In the genomic region with DNA sequence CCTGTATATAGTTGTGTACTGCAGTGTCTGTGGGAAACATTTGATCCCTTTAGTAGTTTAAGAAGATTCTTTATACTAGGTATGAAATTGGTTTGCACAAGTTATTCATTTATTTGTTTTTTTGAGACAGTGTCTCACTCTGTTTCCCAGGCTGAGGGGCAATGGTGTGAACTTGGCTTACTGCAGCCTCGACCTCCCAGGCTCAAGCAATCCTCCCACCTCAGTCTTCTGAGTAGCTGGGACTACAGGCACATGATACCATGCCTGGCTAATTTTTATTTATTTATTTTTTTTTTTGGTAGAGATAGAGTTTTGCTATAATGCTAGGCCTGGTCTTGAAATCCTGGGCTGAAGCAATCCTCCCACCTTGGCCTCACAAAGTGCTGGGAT, we compare ENCODE assay signal across 17 cellular contexts.
A peak's percentile ranks its signal among the peaks of the same experiment; 100 is the strongest.
DNase-seq lines count a peak whose midpoint lies in the region; ATAC-seq, FAIRE-seq and TF ChIP-seq lines count a peak whose summit lies in the region.
"Had no signal": no experiment of that assay in that cellular context is flagged by ENCODE, and none has a peak within 500 bp of the region (broad histone marks: within the 10 kb centered on the region; RNA-seq: fewer than 3 reads in every experiment).

No MANE protein-coding gene starts in this region.

- H2AFZ ChIP-seq in PC-9 (no peak overlapping the region), endothelial cell of umbilical vein (ENCODE audit: low read depth, low read length) (no peak overlapping the region)

- TF ChIP-seq CTCF in MCF 10A (IDR thresholded peaks at IDR 0.05; ENCODE audit: unreplicated experiment), result no peak
- TF ChIP-seq CTCF in breast epithelium (IDR thresholded peaks at IDR 0.05), result no peak
- no peak for TF ChIP-seq CTCF in PC-9 (conservative IDR thresholded peaks at IDR 0.05)
- TF ChIP-seq CTCF in endothelial cell of umbilical vein (IDR thresholded peaks at IDR 0.05; ENCODE audit: extremely low read depth in 1 of 2, insufficient read depth in 1 of 2, low read depth in 1 of 2, low read length in 2 of 2), result no peak

- no peaks in the 10 kb centered on the region; the same call in 1 of the 2 replicates for H3K9me2 ChIP-seq in PC-9 (ENCODE audit: insufficient read depth)

- H3K9ac ChIP-seq in endothelial cell of umbilical vein (replicated peaks; ENCODE audit: extremely low read depth, insufficient read depth, low read length), result peak overlapping the region; percentile 53

- POLR2A ChIA-PET in MCF 10A (lab: Yijun Ruan, JAX), result no interaction called here
- POLR2A ChIA-PET in PC-9 (lab: Charles Lee; ENCODE audit: unreplicated experiment), result no interaction called here
- POLR2A ChIA-PET in endothelial cell of umbilical vein (lab: Charles Lee), result no interaction called here

- peak overlapping the region; percentile 61 for H3K27ac Mint-ChIP-seq in MCF 10A (ENCODE audit: low read depth, unreplicated experiment)
- H3K27ac Mint-ChIP-seq in activated T-cell treated with anti-CD3 and anti-CD28 coated beads, Interleukin-2, amount 50 U/mL, for 24 hours, result no peak overlapping the region
- H3K27ac Mint-ChIP-seq: IgD-negative memory B cell had no signal

- H3K4me3 Mint-ChIP-seq in MCF 10A (ENCODE audit: unreplicated experiment), result no peak overlapping the region
- H3K4me3 Mint-ChIP-seq in activated T-cell treated with anti-CD3 and anti-CD28 coated beads, Interleukin-2, amount 50 U/mL, for 24 hours, result no peak overlapping the region
- H3K4me3 Mint-ChIP-seq: IgD-negative memory B cell had no signal

- H3K4me2 ChIP-seq in PC-9, result no peak overlapping the region
- H3K4me2 ChIP-seq in endothelial cell of umbilical vein (ENCODE audit: insufficient read depth, low read length), result peak overlapping the region; percentile 56

- H3K4me1 ChIP-seq in breast epithelium (no peaks in the 10 kb centered on the region), PC-9 (replicated peaks; ENCODE audit: insufficient read depth) (peaks cover 21% of the 10 kb centered on the region), endothelial cell of umbilical vein (ENCODE audit: control insufficient read depth, extremely low read depth, insufficient read depth, low read length) (peaks cover 26% of the 10 kb centered on the region)
- H3K4me1 ChIP-seq: SJCRH30 had no signal

- intact Hi-C loops in MCF 10A (cut with micrococcal nuclease), result no loop called here
- intact Hi-C loops in breast epithelium (cut with DNase I; ENCODE audit: low total_unique reads), result no loop called here
- intact Hi-C loops in PC-9 (cut with micrococcal nuclease; ENCODE audit: unreplicated experiment), result no loop called here
- intact Hi-C loops in endothelial cell of umbilical vein (cut with micrococcal nuclease), result loop anchor here (1.0 to 2.0 kb wide), 7 partner anchors 38 to 604 kb away; no protein-coding TSS in a partner anchor

- H3K4me3 ChIP-seq in breast epithelium (no peak overlapping the region), PC-9 (no peak overlapping the region), endothelial cell of umbilical vein (replicated peaks in 1 of 3; ENCODE audit: insufficient read depth in 1 of 3, low read depth in 1 of 3, low read length in 3 of 3) (no peak overlapping the region)
- H3K4me3 ChIP-seq: SJCRH30 had no signal

- H3K9me1 ChIP-seq in endothelial cell of umbilical vein (replicated peaks; ENCODE audit: control insufficient read depth, extremely low read depth, insufficient read depth, low read length), result no peaks in the 10 kb centered on the region

- H3K27me3 ChIP-seq in breast epithelium (no peaks in the 10 kb centered on the region), PC-9 (ENCODE audit: insufficient read depth, low read depth) (no peaks in the 10 kb centered on the region), endothelial cell of umbilical vein (ENCODE audit: control insufficient read depth in 2 of 2, insufficient read depth in 2 of 2, low read length in 2 of 2) (no peaks in the 10 kb centered on the region)
- H3K27me3 ChIP-seq: SJCRH30 had no signal

- no peak for FAIRE-seq in endothelial cell of umbilical vein (lab: Jason Lieb, UNC)

- H3F3A ChIP-seq in PC-9 (ENCODE audit: insufficient read depth, low read depth), result no peaks in the 10 kb centered on the region

- H3K27ac ChIP-seq in breast epithelium (no peak overlapping the region), PC-9 (peak overlapping the region; percentile 30; the same call in 1 of the 2 replicates), endothelial cell of umbilical vein (ENCODE audit: insufficient read depth, low read depth, low read length) (peak overlapping the region; percentile 92)
- H3K27ac ChIP-seq: 22Rv1, C4-2B, SJCRH30 had no signal

- H3K4me1 Mint-ChIP-seq in MCF 10A (ENCODE audit: insufficient read depth, unreplicated experiment), result peaks cover 17% of the 10 kb centered on the region
- H3K4me1 Mint-ChIP-seq in activated T-cell treated with anti-CD3 and anti-CD28 coated beads, Interleukin-2, amount 50 U/mL, for 24 hours (ENCODE audit: low read depth), result no peaks in the 10 kb centered on the region
- H3K4me1 Mint-ChIP-seq: IgD-negative memory B cell had no signal

- CTCF ChIA-PET in MCF 10A (lab: Yijun Ruan, JAX), result interaction anchor here (1.1 kb wide), 1 partner anchor 240 kb away, joined by 3 read pairs; no protein-coding TSS in a partner anchor
- CTCF ChIA-PET in PC-9 (lab: Charles Lee), result no interaction called here
- CTCF ChIA-PET in endothelial cell of umbilical vein (lab: Charles Lee), result interaction anchor here (0.9 to 2.5 kb wide), 7 partner anchors 11 to 240 kb away, joined by 3 to 11 read pairs (median 5); no protein-coding TSS in a partner anchor

- ATAC-seq in GM21619 (IDR thresholded peaks at IDR 0.05; ENCODE audit: unreplicated experiment), result no peak

- no peaks in the 10 kb centered on the region for H4K20me1 ChIP-seq in PC-9 (ENCODE audit: insufficient read depth)
- no peaks in the 10 kb centered on the region for H4K20me1 ChIP-seq in endothelial cell of umbilical vein (replicated peaks; ENCODE audit: control insufficient read depth, extremely low read depth, insufficient read depth, low read length)

- dilution Hi-C loops in endothelial cell of umbilical vein (cut with MboI; ENCODE audit: extremely low pct_ligation_motif_present, low sequenced_read_pairs), result no loop called here

- TSS peak; percentile 96 for BruUV-seq in MCF 10A (replicated peaks; lab: Mats Ljungman, UMichigan)
- BruUV-seq in PC-9 (replicated peaks; lab: Mats Ljungman, UMichigan), result no TSS peak
- TSS peak; percentile 95 for BruUV-seq in endothelial cell of umbilical vein (replicated peaks; lab: Mats Ljungman, UMichigan)

- DNase-seq in MCF 10A (ENCODE audit: unreplicated experiment) (no peak), breast epithelium (ENCODE audit: low spot score in 2 of 2) (no peak), PC-9 (no peak), endothelial cell of umbilical vein (ENCODE audit: low read depth, low spot score) (no peak), NCI-H446 (lab: John Stamatoyannopoulos, UW) (no peak), activated gamma-delta T cell treated with Interleukin-2 at 50 U/mL for 16 hours (no peak)
- DNase-seq in activated T-cell treated with anti-CD3 and anti-CD28 coated beads, Interleukin-2, amount 50 U/mL, for 24 hours, result no peak
- DNase-seq: DMS153, H7, NCI-H1436 treated with DMSO at 0.1 percent for 48 hours, NCI-H2081, NCI-H524, SJCRH30 had no signal

- no peaks in the 10 kb centered on the region for H3K36me3 ChIP-seq in breast epithelium
- no peaks in the 10 kb centered on the region for H3K36me3 ChIP-seq in PC-9 (ENCODE audit: low read depth)
- no peaks in the 10 kb centered on the region for H3K36me3 ChIP-seq in endothelial cell of umbilical vein (ENCODE audit: control insufficient read depth in 2 of 2, extremely low read depth in 1 of 2, insufficient read depth in 2 of 2, low read length in 2 of 2)
- H3K36me3 ChIP-seq: SJCRH30 had no signal

- H3K79me2 ChIP-seq in PC-9 (ENCODE audit: low read depth), result no peaks in the 10 kb centered on the region
- H3K79me2 ChIP-seq in endothelial cell of umbilical vein (ENCODE audit: control insufficient read depth, insufficient read depth, low read length), result no peaks in the 10 kb centered on the region

- H3K27me3 Mint-ChIP-seq in MCF 10A (ENCODE audit: insufficient read depth, unreplicated experiment), result no peaks in the 10 kb centered on the region
- no peaks in the 10 kb centered on the region for H3K27me3 Mint-ChIP-seq in activated T-cell treated with anti-CD3 and anti-CD28 coated beads, Interleukin-2, amount 50 U/mL, for 24 hours
- H3K27me3 Mint-ChIP-seq: IgD-negative memory B cell had no signal

- no peaks in the 10 kb centered on the region for H3K36me3 Mint-ChIP-seq in MCF 10A (ENCODE audit: insufficient read depth, unreplicated experiment)
- H3K36me3 Mint-ChIP-seq in activated T-cell treated with anti-CD3 and anti-CD28 coated beads, Interleukin-2, amount 50 U/mL, for 24 hours (ENCODE audit: low read depth), result no peaks in the 10 kb centered on the region
- H3K36me3 Mint-ChIP-seq: IgD-negative memory B cell had no signal

- H3K9me3 ChIP-seq in breast epithelium, result no peaks in the 10 kb centered on the region
- H3K9me3 ChIP-seq in PC-9 (ENCODE audit: insufficient read depth, low read depth), result 0 out of 2 replicates have a peak, but pooled peaks cover 4% of the 10 kb centered on the region
- H3K9me3 ChIP-seq in endothelial cell of umbilical vein (replicated peaks; ENCODE audit: control insufficient read depth, insufficient read depth, low read length), result no peaks in the 10 kb centered on the region
- H3K9me3 ChIP-seq: SJCRH30 had no signal

- H3K9me3 Mint-ChIP-seq in MCF 10A (ENCODE audit: unreplicated experiment), result peaks cover 7% of the 10 kb centered on the region
- peaks cover 2% of the 10 kb centered on the region for H3K9me3 Mint-ChIP-seq in activated T-cell treated with anti-CD3 and anti-CD28 coated beads, Interleukin-2, amount 50 U/mL, for 24 hours

- TF ChIP-seq POLR2A in breast epithelium (IDR thresholded peaks at IDR 0.05) (no peak), endothelial cell of umbilical vein (IDR thresholded peaks at IDR 0.05; ENCODE audit: low read depth, low read length) (no peak)

TF ChIP-seq in endothelial cell of umbilical vein, 7 proteins besides CTCF, POLR2A, EP300 and RAD21:
- TF ChIP-seq MYC (IDR thresholded peaks at IDR 0.05; ENCODE audit: low read depth, low read length), result no peak
- no peak for TF ChIP-seq POLR2AphosphoS5 (IDR thresholded peaks at IDR 0.05; ENCODE audit: insufficient read depth, low read depth, low read length)
- no peak for TF ChIP-seq JUN (IDR thresholded peaks at IDR 0.05; ENCODE audit: borderline replicate concordance, insufficient read depth, insufficient read length, low read depth)
- no peak for TF ChIP-seq GATA2 (IDR thresholded peaks at IDR 0.05; ENCODE audit: insufficient read depth, insufficient read length, low read depth, low read length)
- TF ChIP-seq FOS (IDR thresholded peaks at IDR 0.05; ENCODE audit: borderline replicate concordance, insufficient read depth, low read length), result no peak
- TF ChIP-seq EZH2 (IDR thresholded peaks at IDR 0.05; ENCODE audit: borderline replicate concordance, low read depth, low read length, severe bottlenecking), result no peak

Comparison
In these comparisons a context has a peak if more than half of its experiments do, and no peak if none do; other contexts are left out.
1. H3K27ac ChIP-seq: peak in PC-9 (single experiment) and endothelial cell of umbilical vein (single experiment); none in breast epithelium (0 of 2).